ENCODE assay signal across 25 cellular contexts in the genomic region with DNA sequence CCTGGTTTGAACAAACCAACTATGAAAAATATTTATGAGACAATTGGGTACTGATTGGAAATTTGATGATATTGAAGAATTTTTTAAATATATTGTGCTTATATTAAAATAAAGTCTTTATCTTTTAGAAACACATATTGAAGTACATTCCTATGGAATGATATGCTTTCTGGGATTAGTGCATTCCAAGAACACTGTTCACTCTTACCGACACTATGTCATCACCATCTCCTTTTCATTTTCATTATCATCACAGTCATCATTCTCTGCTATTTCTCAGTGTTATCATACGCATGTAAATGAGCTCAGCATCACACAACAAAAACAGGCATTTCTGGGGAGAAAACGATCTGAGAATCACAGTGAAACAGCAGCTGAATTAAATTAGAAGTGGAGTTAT.
A peak's percentile ranks its signal among the peaks of the same experiment; 100 is the strongest.
DNase-seq lines count a peak whose midpoint lies in the region; ATAC-seq, FAIRE-seq and TF ChIP-seq lines count a peak whose summit lies in the region.
"Had no signal": no experiment of that assay in that cellular context is flagged by ENCODE, and none has a peak within 500 bp of the region (broad histone marks: within the 10 kb centered on the region; RNA-seq: fewer than 3 reads in every experiment).

No MANE protein-coding gene starts in this region.

- no peak overlapping the region for H3K27ac ChIP-seq in SK-N-SH (ENCODE audit: low read depth in 2 of 2, low read length in 1 of 2)
- H3K27ac ChIP-seq: 22Rv1, ascending aorta, esophagus muscularis mucosa, psoas muscle, tibial nerve had no signal

- FAIRE-seq in urothelium cell line (lab: Jason Lieb, UNC) = peak; percentile 92
- no peak for FAIRE-seq in H54 (lab: Jason Lieb, UNC)
- FAIRE-seq: GM12891 had no signal

- DNase-seq in SK-N-SH (no peak), amniotic epithelial cell (ENCODE audit: low read depth) (peak; percentile 93), fibroblast of the aortic adventitia (ENCODE audit: low read depth) (peak; percentile 79), urothelium cell line (ENCODE audit: low spot score) (no peak), NCI-H748 (lab: John Stamatoyannopoulos, UW; ENCODE audit: unreplicated experiment) (no peak), DMS153 (lab: John Stamatoyannopoulos, UW) (no peak), H54 (ENCODE audit: insufficient read length, low spot score) (no peak)
- DNase-seq: activated B cell treated with CpG ODN at 0.5 μM for 24 hours; activated CD4-positive, alpha-beta T cell treated with anti-CD3 and anti-CD28 coated beads, Interleukin-2, amount 50 U/mL, for 4 hours; activated naive CD4-positive, alpha-beta T cell treated with anti-CD3 and anti-CD28 coated beads, Interleukin-2, amount 50 U/mL, for 16 hours; BE2C; DMS53; H9; kidney glomerular epithelial cell; NCI-H1092 treated with DMSO at 0.1 percent for 48 hours; NCI-H2081; NCI-H345; OCI-M1; psoas muscle had no signal

- H3K4me3 ChIP-seq in SK-N-SH (ENCODE audit: low read depth in 2 of 2, low read length in 1 of 2) (no peak overlapping the region), fibroblast of the aortic adventitia (ENCODE audit: low read depth, low read length) (no peak overlapping the region)
- H3K4me3 ChIP-seq: ascending aorta, esophagus muscularis mucosa, psoas muscle, tibial nerve had no signal

- TF ChIP-seq CTCF in SK-N-SH (IDR thresholded peaks at IDR 0.05) = no peak
- no peak for TF ChIP-seq CTCF in fibroblast of the aortic adventitia (IDR thresholded peaks at IDR 0.05; ENCODE audit: insufficient read depth, low read length)

- H3K27me3 ChIP-seq in SK-N-SH (ENCODE audit: insufficient read depth) = no peaks in the 10 kb centered on the region
- H3K27me3 ChIP-seq: ascending aorta, esophagus muscularis mucosa, tibial nerve had no signal

- CTCF ChIA-PET in SK-N-SH (lab: Yijun Ruan, JAX) = interaction anchor here (3.5 kb wide), 1 partner anchor 12 kb away, joined by 25 read pairs; no protein-coding TSS in a partner anchor

- no peaks in the 10 kb centered on the region for H4K20me1 ChIP-seq in SK-N-SH (ENCODE audit: insufficient read depth)

- no peaks in the 10 kb centered on the region; a peak in 1 of 4 replicates for H3K4me1 ChIP-seq in SK-N-SH (ENCODE audit: control insufficient read depth in 1 of 2, insufficient read depth in 2 of 2, low read depth in 1 of 2, low read length in 1 of 2)
- H3K4me1 ChIP-seq: ascending aorta, BE2C, esophagus muscularis mucosa, psoas muscle, tibial nerve had no signal

- no peaks in the 10 kb centered on the region for H3K36me3 ChIP-seq in SK-N-SH (replicated peaks in 1 of 2; ENCODE audit: control insufficient read depth in 1 of 2, insufficient read depth in 2 of 2, low read length in 1 of 2)
- H3K36me3 ChIP-seq: ascending aorta, BE2C, esophagus muscularis mucosa, tibial nerve had no signal

- no peak overlapping the region for H3K9ac ChIP-seq in SK-N-SH

- no peaks in the 10 kb centered on the region for H3K79me2 ChIP-seq in SK-N-SH (ENCODE audit: insufficient read depth)

- no peak for TF ChIP-seq RAD21 in SK-N-SH (IDR thresholded peaks at IDR 0.05; ENCODE audit: low read length)

- H3K9me2 ChIP-seq in SK-N-SH = no peaks in the 10 kb centered on the region

- H3K4me2 ChIP-seq in SK-N-SH = no peak overlapping the region

- 22% methylated on average over 3 of the region's 3 CpGs for WGBS in SK-N-SH (ENCODE audit: low lambda C conversion rate)

- TF ChIP-seq POLR2A in H54 (IDR thresholded peaks at IDR 0.05; ENCODE audit: low read depth, low read length) = no peak

- POLR2A ChIA-PET in SK-N-SH (lab: Yijun Ruan, JAX) = no interaction called here

- ATAC-seq in SK-N-SH treated with all-trans-retinoic acid at 6 μM for 48 hours = no peak
- ATAC-seq: psoas muscle had no signal

- no peak for TF ChIP-seq EP300 in SK-N-SH (IDR thresholded peaks at IDR 0.05; ENCODE audit: borderline replicate concordance in 1 of 2, low read depth in 1 of 2, low read length in 1 of 2)

- no peak overlapping the region for H2AFZ ChIP-seq in SK-N-SH (ENCODE audit: low read depth)

- H3F3A ChIP-seq in SK-N-SH (replicated peaks; ENCODE audit: insufficient read depth) = no peaks in the 10 kb centered on the region

- H3K9me3 ChIP-seq in SK-N-SH = no peaks in the 10 kb centered on the region
- H3K9me3 ChIP-seq: ascending aorta, BE2C, esophagus muscularis mucosa, psoas muscle, tibial nerve had no signal

TF ChIP-seq in SK-N-SH treated with all-trans-retinoic acid at 6 μM for 48 hours, 23 proteins besides CTCF, POLR2A, EP300 and RAD21 (continues in another document):
- TF ChIP-seq, protein P1, sequence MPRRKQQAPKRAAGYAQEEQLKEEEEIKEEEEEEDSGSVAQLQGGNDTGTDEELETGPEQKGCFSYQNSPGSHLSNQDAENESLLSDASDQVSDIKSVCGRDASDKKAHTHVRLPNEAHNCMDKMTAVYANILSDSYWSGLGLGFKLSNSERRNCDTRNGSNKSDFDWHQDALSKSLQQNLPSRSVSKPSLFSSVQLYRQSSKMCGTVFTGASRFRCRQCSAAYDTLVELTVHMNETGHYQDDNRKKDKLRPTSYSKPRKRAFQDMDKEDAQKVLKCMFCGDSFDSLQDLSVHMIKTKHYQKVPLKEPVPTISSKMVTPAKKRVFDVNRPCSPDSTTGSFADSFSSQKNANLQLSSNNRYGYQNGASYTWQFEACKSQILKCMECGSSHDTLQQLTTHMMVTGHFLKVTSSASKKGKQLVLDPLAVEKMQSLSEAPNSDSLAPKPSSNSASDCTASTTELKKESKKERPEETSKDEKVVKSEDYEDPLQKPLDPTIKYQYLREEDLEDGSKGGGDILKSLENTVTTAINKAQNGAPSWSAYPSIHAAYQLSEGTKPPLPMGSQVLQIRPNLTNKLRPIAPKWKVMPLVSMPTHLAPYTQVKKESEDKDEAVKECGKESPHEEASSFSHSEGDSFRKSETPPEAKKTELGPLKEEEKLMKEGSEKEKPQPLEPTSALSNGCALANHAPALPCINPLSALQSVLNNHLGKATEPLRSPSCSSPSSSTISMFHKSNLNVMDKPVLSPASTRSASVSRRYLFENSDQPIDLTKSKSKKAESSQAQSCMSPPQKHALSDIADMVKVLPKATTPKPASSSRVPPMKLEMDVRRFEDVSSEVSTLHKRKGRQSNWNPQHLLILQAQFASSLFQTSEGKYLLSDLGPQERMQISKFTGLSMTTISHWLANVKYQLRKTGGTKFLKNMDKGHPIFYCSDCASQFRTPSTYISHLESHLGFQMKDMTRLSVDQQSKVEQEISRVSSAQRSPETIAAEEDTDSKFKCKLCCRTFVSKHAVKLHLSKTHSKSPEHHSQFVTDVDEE (CRISPR knock-in tag; IDR thresholded peaks at IDR 0.05) = no peak
- TF ChIP-seq, protein P2, sequence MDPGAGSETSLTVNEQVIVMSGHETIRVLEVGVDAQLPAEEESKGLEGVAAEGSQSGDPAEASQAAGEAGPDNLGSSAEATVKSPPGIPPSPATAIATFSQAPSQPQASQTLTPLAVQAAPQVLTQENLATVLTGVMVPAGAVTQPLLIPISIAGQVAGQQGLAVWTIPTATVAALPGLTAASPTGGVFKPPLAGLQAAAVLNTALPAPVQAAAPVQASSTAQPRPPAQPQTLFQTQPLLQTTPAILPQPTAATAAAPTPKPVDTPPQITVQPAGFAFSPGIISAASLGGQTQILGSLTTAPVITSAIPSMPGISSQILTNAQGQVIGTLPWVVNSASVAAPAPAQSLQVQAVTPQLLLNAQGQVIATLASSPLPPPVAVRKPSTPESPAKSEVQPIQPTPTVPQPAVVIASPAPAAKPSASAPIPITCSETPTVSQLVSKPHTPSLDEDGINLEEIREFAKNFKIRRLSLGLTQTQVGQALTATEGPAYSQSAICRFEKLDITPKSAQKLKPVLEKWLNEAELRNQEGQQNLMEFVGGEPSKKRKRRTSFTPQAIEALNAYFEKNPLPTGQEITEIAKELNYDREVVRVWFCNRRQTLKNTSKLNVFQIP (CRISPR knock-in tag; IDR thresholded peaks at IDR 0.05; ENCODE audit: borderline replicate concordance, low read depth) = no peak

TF ChIP-seq in SK-N-SH, 30 proteins besides CTCF, POLR2A, EP300 and RAD21 (continues in another document):
- TF ChIP-seq NRF1 (IDR thresholded peaks at IDR 0.05; ENCODE audit: low read depth, low read length) = no peak
- TF ChIP-seq TEAD4 (IDR thresholded peaks at IDR 0.05; ENCODE audit: borderline replicate concordance, insufficient read depth) = no peak
- no peak for TF ChIP-seq GATA2 (CRISPR knock-in tag; IDR thresholded peaks at IDR 0.05)
- TF ChIP-seq, protein P3, sequence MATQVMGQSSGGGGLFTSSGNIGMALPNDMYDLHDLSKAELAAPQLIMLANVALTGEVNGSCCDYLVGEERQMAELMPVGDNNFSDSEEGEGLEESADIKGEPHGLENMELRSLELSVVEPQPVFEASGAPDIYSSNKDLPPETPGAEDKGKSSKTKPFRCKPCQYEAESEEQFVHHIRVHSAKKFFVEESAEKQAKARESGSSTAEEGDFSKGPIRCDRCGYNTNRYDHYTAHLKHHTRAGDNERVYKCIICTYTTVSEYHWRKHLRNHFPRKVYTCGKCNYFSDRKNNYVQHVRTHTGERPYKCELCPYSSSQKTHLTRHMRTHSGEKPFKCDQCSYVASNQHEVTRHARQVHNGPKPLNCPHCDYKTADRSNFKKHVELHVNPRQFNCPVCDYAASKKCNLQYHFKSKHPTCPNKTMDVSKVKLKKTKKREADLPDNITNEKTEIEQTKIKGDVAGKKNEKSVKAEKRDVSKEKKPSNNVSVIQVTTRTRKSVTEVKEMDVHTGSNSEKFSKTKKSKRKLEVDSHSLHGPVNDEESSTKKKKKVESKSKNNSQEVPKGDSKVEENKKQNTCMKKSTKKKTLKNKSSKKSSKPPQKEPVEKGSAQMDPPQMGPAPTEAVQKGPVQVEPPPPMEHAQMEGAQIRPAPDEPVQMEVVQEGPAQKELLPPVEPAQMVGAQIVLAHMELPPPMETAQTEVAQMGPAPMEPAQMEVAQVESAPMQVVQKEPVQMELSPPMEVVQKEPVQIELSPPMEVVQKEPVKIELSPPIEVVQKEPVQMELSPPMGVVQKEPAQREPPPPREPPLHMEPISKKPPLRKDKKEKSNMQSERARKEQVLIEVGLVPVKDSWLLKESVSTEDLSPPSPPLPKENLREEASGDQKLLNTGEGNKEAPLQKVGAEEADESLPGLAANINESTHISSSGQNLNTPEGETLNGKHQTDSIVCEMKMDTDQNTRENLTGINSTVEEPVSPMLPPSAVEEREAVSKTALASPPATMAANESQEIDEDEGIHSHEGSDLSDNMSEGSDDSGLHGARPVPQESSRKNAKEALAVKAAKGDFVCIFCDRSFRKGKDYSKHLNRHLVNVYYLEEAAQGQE (IDR thresholded peaks at IDR 0.05; ENCODE audit: low read depth, low read length) = no peak
- TF ChIP-seq, protein P4, sequence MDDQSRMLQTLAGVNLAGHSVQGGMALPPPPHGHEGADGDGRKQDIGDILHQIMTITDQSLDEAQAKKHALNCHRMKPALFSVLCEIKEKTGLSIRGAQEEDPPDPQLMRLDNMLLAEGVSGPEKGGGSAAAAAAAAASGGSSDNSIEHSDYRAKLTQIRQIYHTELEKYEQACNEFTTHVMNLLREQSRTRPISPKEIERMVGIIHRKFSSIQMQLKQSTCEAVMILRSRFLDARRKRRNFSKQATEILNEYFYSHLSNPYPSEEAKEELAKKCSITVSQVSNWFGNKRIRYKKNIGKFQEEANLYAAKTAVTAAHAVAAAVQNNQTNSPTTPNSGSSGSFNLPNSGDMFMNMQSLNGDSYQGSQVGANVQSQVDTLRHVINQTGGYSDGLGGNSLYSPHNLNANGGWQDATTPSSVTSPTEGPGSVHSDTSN (IDR thresholded peaks at IDR 0.05) = no peak
- TF ChIP-seq JUND (IDR thresholded peaks at IDR 0.05) = no peak

Comparison
In these comparisons a context has a peak if more than half of its experiments do, and no peak if none do; other contexts are left out.
1. DNase-seq: peak in amniotic epithelial cell (single experiment) and fibroblast of the aortic adventitia (single experiment); none in SK-N-SH (single experiment), urothelium cell line (single experiment), NCI-H748 (single experiment), DMS153 (single experiment) and H54 (single experiment).